In the genomic region with DNA sequence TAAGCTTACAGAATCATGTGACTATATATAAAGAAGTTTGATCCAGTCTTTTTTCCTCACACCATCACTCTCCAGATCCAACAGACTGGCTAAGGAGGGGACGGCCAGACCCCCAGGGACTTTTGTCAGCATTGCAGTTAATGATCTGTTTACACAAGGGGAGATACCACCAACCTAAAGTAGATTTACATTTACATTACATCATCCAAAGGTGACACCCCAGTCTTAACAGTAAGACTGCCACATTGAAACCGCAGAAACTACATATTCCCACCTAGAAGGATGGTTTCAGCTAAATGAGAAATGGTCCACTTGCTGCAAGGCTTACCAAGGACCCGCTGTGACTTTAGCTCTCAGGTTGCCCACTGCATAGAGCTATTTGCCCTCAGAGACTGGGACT, we compare ENCODE assay signal across 1 cellular context.
TF ChIP-seq lines count a peak whose summit lies in the region.

No MANE protein-coding gene starts in this region.

TF ChIP-seq in HepG2, 621 proteins besides CTCF, POLR2A, EP300 and RAD21:
- TF ChIP-seq RFX5 (IDR thresholded peaks at IDR 0.05; ENCODE audit: low read depth, low read length) (no peak), DNMT3B (CRISPR knock-in tag; conservative IDR thresholded peaks at IDR 0.05) (no peak), ATF7 (IDR thresholded peaks at IDR 0.05) (0 out of 2 replicates have a peak, but pooled peaks have one; percentile 41), ATF7 (CRISPR knock-in tag; IDR thresholded peaks at IDR 0.05) (no peak), TSC22D2 (CRISPR knock-in tag; IDR thresholded peaks at IDR 0.05; ENCODE audit: borderline replicate concordance) (no peak), FOXK2 (IDR thresholded peaks at IDR 0.05) (no peak)
TF ChIP-seq in HepG2: peak in this region for 1.
